ENCODE assay signal across 11 cellular contexts in the genomic region with DNA sequence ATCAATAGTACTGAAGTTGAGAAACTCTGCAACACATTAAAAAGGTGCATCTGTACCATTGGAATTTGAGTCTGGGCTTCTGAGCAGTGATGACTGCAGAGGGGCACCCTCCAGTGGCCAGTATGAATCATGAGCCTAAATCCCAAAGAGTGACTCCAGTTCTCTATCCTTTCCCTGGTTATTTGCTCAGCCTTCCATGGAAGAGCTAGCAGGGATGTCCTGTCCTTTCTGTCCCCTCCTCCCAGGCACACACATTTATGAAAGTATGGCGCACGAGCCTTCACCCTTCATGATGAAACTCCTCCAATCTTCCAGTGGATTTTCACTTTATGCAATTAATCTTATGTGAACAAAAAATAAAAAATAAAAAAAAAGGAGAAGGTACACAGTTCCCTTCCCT.
DNase-seq lines count a peak whose midpoint lies in the region; ATAC-seq, FAIRE-seq and TF ChIP-seq lines count a peak whose summit lies in the region.
"Had no signal": no experiment of that assay in that cellular context is flagged by ENCODE, and none has a peak within 500 bp of the region (broad histone marks: within the 10 kb centered on the region; RNA-seq: fewer than 3 reads in every experiment).

No MANE protein-coding gene starts in this region.

- H3K36me3 ChIP-seq in PC-9 (ENCODE audit: low read depth): no peaks in the 10 kb centered on the region
- H3K36me3 ChIP-seq: SJCRH30 had no signal

- H3K27me3 ChIP-seq in PC-9 (ENCODE audit: insufficient read depth, low read depth): peaks cover 8% of the 10 kb centered on the region; the same call in 1 of the 2 replicates
- H3K27me3 ChIP-seq: SJCRH30 had no signal

- H3K27ac Mint-ChIP-seq in activated T-helper 2 cell treated with anti-CD3 and anti-CD28 coated beads, Interferon-gamma antibody, Interleukin-2, Interleukin-4, amounts not matched to agents 10 μg/mL and 5 μg/mL and 100 μg/mL, durations not matched to agents 14 hours and 24 hours and 36 hours: no peak overlapping the region
- H3K27ac Mint-ChIP-seq in stimulated activated memory B cell treated with anti-CD40 and anti-IgM and Interleukin-4, amounts not matched to agents 10 μg/mL and 1 μg/mL and 100 μg/mL, for 72 hours: no peak overlapping the region
- H3K27ac Mint-ChIP-seq: activated naive CD8-positive, alpha-beta T cell had no signal

- BruUV-seq in PC-9 (replicated peaks; lab: Mats Ljungman, UMichigan): no TSS peak

- POLR2A ChIA-PET in A549 (lab: Yijun Ruan, JAX) (no interaction called here), PC-9 (lab: Charles Lee; ENCODE audit: unreplicated experiment) (no interaction called here)

- H2AFZ ChIP-seq in PC-9: no peak overlapping the region

- TF ChIP-seq EP300 in A549 (IDR thresholded peaks at IDR 0.05): no peak

- TF ChIP-seq POLR2A in A549 (IDR thresholded peaks at IDR 0.05; ENCODE audit: low read length): no peak

- WGBS in A549 (ENCODE audit: missing lambda C conversion rate): 0% methylated on average over 2 of the region's 2 CpGs

- H3K79me2 ChIP-seq in PC-9 (ENCODE audit: low read depth): no peaks in the 10 kb centered on the region

- no peaks in the 10 kb centered on the region for H3K4me1 ChIP-seq in A549
- H3K4me1 ChIP-seq in PC-9 (replicated peaks; ENCODE audit: insufficient read depth): no peaks in the 10 kb centered on the region

- DNase-seq in A549 (ENCODE audit: low read depth in 1 of 2, low spot score in 1 of 2): peak in 1 of 2 experiments; percentile 24
- peak; percentile 3 to 51 for DNase-seq in PC-9
- peak; percentile 76 for DNase-seq in fibroblast of the aortic adventitia (ENCODE audit: low read depth)
- no peak for DNase-seq in activated T-cell treated with anti-CD3 and anti-CD28 coated beads, Interleukin-2, amount 50 U/mL, for 4 hours
- no peak for DNase-seq in activated T-helper 2 cell treated with anti-CD3 and anti-CD28 coated beads, Interferon-gamma antibody, Interleukin-2, Interleukin-4, amounts not matched to agents 10 μg/mL and 5 μg/mL and 100 μg/mL, durations not matched to agents 14 hours and 24 hours and 36 hours (ENCODE audit: low spot score)
- no peak for DNase-seq in NOMO-1 treated with dmso at 0.1 percent for 144 hours (lab: John Stamatoyannopoulos, UW; ENCODE audit: unreplicated experiment)

- H3K9me3 ChIP-seq in A549 (no peaks in the 10 kb centered on the region), PC-9 (ENCODE audit: insufficient read depth, low read depth) (no peaks in the 10 kb centered on the region)
- H3K9me3 ChIP-seq: SJCRH30 had no signal

- intact Hi-C loops in PC-9 (cut with micrococcal nuclease; ENCODE audit: unreplicated experiment): no loop called here
- intact Hi-C loops in activated T-helper 2 cell treated with anti-CD3 and anti-CD28 coated beads, Interferon-gamma antibody, Interleukin-2, Interleukin-4, amounts not matched to agents 10 μg/mL and 5 μg/mL and 100 μg/mL, durations not matched to agents 14 hours and 24 hours and 36 hours (cut with micrococcal nuclease): no loop called here

- H3K27ac ChIP-seq in A549 (no peak overlapping the region), PC-9 (no peak overlapping the region)
- H3K27ac ChIP-seq: SJCRH30 had no signal

- no peak overlapping the region for H3K4me2 ChIP-seq in A549
- no peak overlapping the region for H3K4me2 ChIP-seq in PC-9

- H3K36me3 Mint-ChIP-seq in activated T-cell treated with anti-CD3 and anti-CD28 coated beads, Interleukin-2, amount 50 U/mL, for 4 hours (ENCODE audit: insufficient read depth): no peaks in the 10 kb centered on the region
- H3K36me3 Mint-ChIP-seq in activated T-helper 2 cell treated with anti-CD3 and anti-CD28 coated beads, Interferon-gamma antibody, Interleukin-2, Interleukin-4, amounts not matched to agents 10 μg/mL and 5 μg/mL and 100 μg/mL, durations not matched to agents 14 hours and 24 hours and 36 hours (ENCODE audit: low read depth): no peaks in the 10 kb centered on the region
- no peaks in the 10 kb centered on the region for H3K36me3 Mint-ChIP-seq in stimulated activated memory B cell treated with anti-CD40 and anti-IgM and Interleukin-4, amounts not matched to agents 10 μg/mL and 1 μg/mL and 100 μg/mL, for 72 hours
- H3K36me3 Mint-ChIP-seq: activated naive CD8-positive, alpha-beta T cell had no signal

- H3F3A ChIP-seq in PC-9 (ENCODE audit: insufficient read depth, low read depth): no peaks in the 10 kb centered on the region

- no peaks in the 10 kb centered on the region for H3K9me2 ChIP-seq in PC-9 (ENCODE audit: insufficient read depth)

- peak; percentile 58 to 90; a peak in 3 of 6 replicates for ATAC-seq in A549
- ATAC-seq in activated T-cell treated with anti-CD3 and anti-CD28 coated beads, Interleukin-2, amount 50 U/mL, for 4 hours: no peak
- no peak for ATAC-seq in stimulated activated memory B cell treated with anti-CD40 and anti-IgM and Interleukin-4, amounts not matched to agents 10 μg/mL and 1 μg/mL and 100 μg/mL, for 72 hours

- no peak overlapping the region for H3K4me3 Mint-ChIP-seq in activated T-cell treated with anti-CD3 and anti-CD28 coated beads, Interleukin-2, amount 50 U/mL, for 4 hours
- H3K4me3 Mint-ChIP-seq in activated T-helper 2 cell treated with anti-CD3 and anti-CD28 coated beads, Interferon-gamma antibody, Interleukin-2, Interleukin-4, amounts not matched to agents 10 μg/mL and 5 μg/mL and 100 μg/mL, durations not matched to agents 14 hours and 24 hours and 36 hours (ENCODE audit: low read depth): no peak overlapping the region
- H3K4me3 Mint-ChIP-seq in stimulated activated memory B cell treated with anti-CD40 and anti-IgM and Interleukin-4, amounts not matched to agents 10 μg/mL and 1 μg/mL and 100 μg/mL, for 72 hours: no peak overlapping the region
- H3K4me3 Mint-ChIP-seq: activated naive CD8-positive, alpha-beta T cell had no signal

- TF ChIP-seq RAD21 in A549 (conservative IDR thresholded peaks at IDR 0.05 in 1 of 2, IDR thresholded peaks at IDR 0.05 in 1 of 2): 0 out of 5 replicates have a peak, but pooled peaks of 1 of the 2 experiments have one; percentile 7

- FAIRE-seq in A549 (lab: Jason Lieb, UNC): no peak
- FAIRE-seq: G401.6 had no signal

- no peaks in the 10 kb centered on the region for H4K20me1 ChIP-seq in PC-9 (ENCODE audit: insufficient read depth)

- H3K4me1 Mint-ChIP-seq in activated T-cell treated with anti-CD3 and anti-CD28 coated beads, Interleukin-2, amount 50 U/mL, for 4 hours (ENCODE audit: low read depth): peaks cover 10% of the 10 kb centered on the region
- H3K4me1 Mint-ChIP-seq in activated T-helper 2 cell treated with anti-CD3 and anti-CD28 coated beads, Interferon-gamma antibody, Interleukin-2, Interleukin-4, amounts not matched to agents 10 μg/mL and 5 μg/mL and 100 μg/mL, durations not matched to agents 14 hours and 24 hours and 36 hours (ENCODE audit: low read depth): peaks cover 51% of the 10 kb centered on the region
- H3K4me1 Mint-ChIP-seq in stimulated activated memory B cell treated with anti-CD40 and anti-IgM and Interleukin-4, amounts not matched to agents 10 μg/mL and 1 μg/mL and 100 μg/mL, for 72 hours: peaks cover 12% of the 10 kb centered on the region

- H3K27me3 Mint-ChIP-seq in activated T-cell treated with anti-CD3 and anti-CD28 coated beads, Interleukin-2, amount 50 U/mL, for 4 hours (ENCODE audit: low read depth): peaks cover 17% of the 10 kb centered on the region
- peaks cover 35% of the 10 kb centered on the region for H3K27me3 Mint-ChIP-seq in activated T-helper 2 cell treated with anti-CD3 and anti-CD28 coated beads, Interferon-gamma antibody, Interleukin-2, Interleukin-4, amounts not matched to agents 10 μg/mL and 5 μg/mL and 100 μg/mL, durations not matched to agents 14 hours and 24 hours and 36 hours (ENCODE audit: low read depth)
- peaks cover 78% of the 10 kb centered on the region for H3K27me3 Mint-ChIP-seq in stimulated activated memory B cell treated with anti-CD40 and anti-IgM and Interleukin-4, amounts not matched to agents 10 μg/mL and 1 μg/mL and 100 μg/mL, for 72 hours

- TF ChIP-seq CTCF in A549 (IDR thresholded peaks at IDR 0.05): peak; percentile 37
- peak; percentile 33; the same call in 1 of the 3 replicates for TF ChIP-seq CTCF in GM12872 (IDR thresholded peaks at IDR 0.05; ENCODE audit: insufficient read depth, low read depth, low read length)
- peak; percentile 67 for TF ChIP-seq CTCF in PC-9 (conservative IDR thresholded peaks at IDR 0.05)
- TF ChIP-seq CTCF in fibroblast of the aortic adventitia (IDR thresholded peaks at IDR 0.05; ENCODE audit: insufficient read depth, low read length): peak; percentile 72

- H3K9me3 Mint-ChIP-seq in activated T-cell treated with anti-CD3 and anti-CD28 coated beads, Interleukin-2, amount 50 U/mL, for 4 hours: no peaks in the 10 kb centered on the region
- no peaks in the 10 kb centered on the region for H3K9me3 Mint-ChIP-seq in activated T-helper 2 cell treated with anti-CD3 and anti-CD28 coated beads, Interferon-gamma antibody, Interleukin-2, Interleukin-4, amounts not matched to agents 10 μg/mL and 5 μg/mL and 100 μg/mL, durations not matched to agents 14 hours and 24 hours and 36 hours
- H3K9me3 Mint-ChIP-seq in stimulated activated memory B cell treated with anti-CD40 and anti-IgM and Interleukin-4, amounts not matched to agents 10 μg/mL and 1 μg/mL and 100 μg/mL, for 72 hours: no peaks in the 10 kb centered on the region

- H3K4me3 ChIP-seq in A549 (no peak overlapping the region), PC-9 (no peak overlapping the region), fibroblast of the aortic adventitia (ENCODE audit: low read depth, low read length) (no peak overlapping the region)
- H3K4me3 ChIP-seq: SJCRH30 had no signal

- CTCF ChIA-PET in A549 (lab: Yijun Ruan, JAX): interaction anchor here (0.7 to 10.1 kb wide), 16 partner anchors 9 to 661 kb away, joined by 3 to 83 read pairs (median 4); a partner anchor contains a TSS
- CTCF ChIA-PET in PC-9 (lab: Charles Lee): interaction anchor here (0.9 kb wide), 1 partner anchor 255 kb away, joined by 5 read pairs; a partner anchor contains a TSS

TF ChIP-seq in A549, 52 proteins besides CTCF, POLR2A, EP300 and RAD21 (continues in another document):
- no peak for TF ChIP-seq KDM5A (IDR thresholded peaks at IDR 0.05)
- TF ChIP-seq, protein P1, sequence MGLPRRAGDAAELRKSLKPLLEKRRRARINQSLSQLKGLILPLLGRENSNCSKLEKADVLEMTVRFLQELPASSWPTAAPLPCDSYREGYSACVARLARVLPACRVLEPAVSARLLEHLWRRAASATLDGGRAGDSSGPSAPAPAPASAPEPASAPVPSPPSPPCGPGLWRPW (IDR thresholded peaks at IDR 0.05): no peak
- TF ChIP-seq NPAS2 (CRISPR knock-in tag; IDR thresholded peaks at IDR 0.05; ENCODE audit: borderline replicate concordance): no peak
- TF ChIP-seq TP53 (CRISPR knock-in tag; IDR thresholded peaks at IDR 0.05): no peak
- TF ChIP-seq, protein P2, sequence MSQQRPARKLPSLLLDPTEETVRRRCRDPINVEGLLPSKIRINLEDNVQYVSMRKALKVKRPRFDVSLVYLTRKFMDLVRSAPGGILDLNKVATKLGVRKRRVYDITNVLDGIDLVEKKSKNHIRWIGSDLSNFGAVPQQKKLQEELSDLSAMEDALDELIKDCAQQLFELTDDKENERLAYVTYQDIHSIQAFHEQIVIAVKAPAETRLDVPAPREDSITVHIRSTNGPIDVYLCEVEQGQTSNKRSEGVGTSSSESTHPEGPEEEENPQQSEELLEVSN (IDR thresholded peaks at IDR 0.05; ENCODE audit: borderline replicate concordance, low read depth): no peak
- no peak for TF ChIP-seq SMC3 (IDR thresholded peaks at IDR 0.05)

Comparison
In these comparisons a context has a peak if more than half of its experiments do, and no peak if none do; other contexts are left out.
1. ATAC-seq: peak in A549 (2 of 2); none in activated T-cell treated with anti-CD3 and anti-CD28 coated beads, Interleukin-2, amount 50 U/mL, for 4 hours (0 of 2) and stimulated activated memory B cell treated with anti-CD40 and anti-IgM and Interleukin-4, amounts not matched to agents 10 μg/mL and 1 μg/mL and 100 μg/mL, for 72 hours (single experiment).
2. DNase-seq: peak in PC-9 (2 of 2) and fibroblast of the aortic adventitia (single experiment); none in activated T-cell treated with anti-CD3 and anti-CD28 coated beads, Interleukin-2, amount 50 U/mL, for 4 hours (single experiment), activated T-helper 2 cell treated with anti-CD3 and anti-CD28 coated beads, Interferon-gamma antibody, Interleukin-2, Interleukin-4, amounts not matched to agents 10 μg/mL and 5 μg/mL and 100 μg/mL, durations not matched to agents 14 hours and 24 hours and 36 hours (single experiment) and NOMO-1 treated with dmso at 0.1 percent for 144 hours (single experiment).
3. Peak in every context shown above with its lines, with median percentiles within 50 percentile points of each other: CTCF ChIP-seq.